In genomic region chr9:95875305-95876137, GRCh38 we compare ENCODE assay signal across 8 cellular contexts. TPM values are rescaled to one million over a fixed set of nuclear protein-coding genes. Genes with fewer than 3 reads are reported as not detected.
DNase-seq lines count a peak whose midpoint lies in the region; ATAC-seq and TF ChIP-seq lines count a peak whose summit lies in the region.

ERCC6L2 (plus strand) TSS chr9:95875691; CDS start chr9:95876039, 348 bp downstream.

- peak; percentile 93 for DNase-seq in CD14-positive monocyte (ENCODE audit: low spot score)
- peak; percentile 86 for DNase-seq in NCI-H526 treated with DMSO at 0.1 percent for 48 hours (lab: John Stamatoyannopoulos, UW)
- peak; percentile 96 for DNase-seq in activated CD4-positive, alpha-beta T cell treated with anti-CD3 and anti-CD28 coated beads for 48 hours
- peak; percentile 89 to 90 for DNase-seq in stimulated activated CD4-positive, alpha-beta T cell treated with anti-CD3 and anti-CD28 coated beads, Interleukin-2, amount 100 ng/mL, for 48 hours

- peak; percentile 88 for ATAC-seq in GM19397 (IDR thresholded peaks at IDR 0.05; ENCODE audit: unreplicated experiment)
- ATAC-seq in HG03520 (IDR thresholded peaks at IDR 0.05; ENCODE audit: unreplicated experiment): peak; percentile 85

- peaks cover 3 to 24% (median 7%) of the 10 kb centered on the region in 7 donors for H3K9me3 Mint-ChIP-seq in CD14-positive monocyte

- TF ChIP-seq CTCF in CD14-positive monocyte (IDR thresholded peaks at IDR 0.05): no peak

- H3K36me3 Mint-ChIP-seq in CD14-positive monocyte: peaks cover 19 to 25% of the 10 kb centered on the region in 2 donors

- peaks cover 12% of the 10 kb centered on the region for H3K4me1 Mint-ChIP-seq in CD14-positive monocyte

- peak within 1 kb of the TSS; percentile 98 for H3K27ac ChIP-seq in cingulate gyrus (ENCODE audit: low read depth, low read length)
- H3K27ac ChIP-seq in layer of hippocampus (ENCODE audit: low read depth, low read length): peak within 1 kb of the TSS; percentile 98

- peak within 1 kb of the TSS in 1 of 2 donors; percentile 96 for H3K4me3 Mint-ChIP-seq in CD14-positive monocyte

- H3K27me3 Mint-ChIP-seq in CD14-positive monocyte (ENCODE audit: low read depth in 3 of 3): no peaks in the 10 kb centered on the region

- no peaks in the 10 kb centered on the region for H3K27me3 ChIP-seq in layer of hippocampus (ENCODE audit: control insufficient read depth, insufficient read depth, low read length)

- H3K27ac Mint-ChIP-seq in CD14-positive monocyte: peak within 1 kb of the TSS in 6 of 7 donors; percentile 99 to 100 (median 100)

- intact Hi-C loops in CD14-positive monocyte (cut with micrococcal nuclease): loop anchor here in 1 of 2 donors (5.0 to 10.0 kb wide), 3 partner anchors 267 to 1611 kb away; partner anchors contain the start of gene ZNF367

RNA-seq across cellular contexts. Expression of gene ERCC6L2, which starts in this region (rescaled TPM):
- polyA plus RNA-seq in CD14-positive monocyte: 10 to 100 TPM in 1 of 2 donors, 1 to 10 TPM in 1; 7.1 to 18.9 TPM

Comparison
In these comparisons a context has a peak if more than half of its experiments do, and no peak if none do; other contexts are left out.
1. Peak in every context shown above with its lines: DNase-seq, ATAC-seq and H3K27ac ChIP-seq.